Comparison of ENCODE assay signal across 15 cellular contexts in genomic region chr11:36389811-36390210, GRCh38.
DNase-seq lines count a peak whose midpoint lies in the region; ATAC-seq and TF ChIP-seq lines count a peak whose summit lies in the region.
"Had no signal": no experiment of that assay in that cellular context is flagged by ENCODE, and none has a peak within 500 bp of the region (broad histone marks: within the 10 kb centered on the region; RNA-seq: fewer than 3 reads in every experiment).

No MANE protein-coding gene starts in this region.

- H3K4me3 ChIP-seq in GM12865 (ENCODE audit: low read depth, low read length): no peak overlapping the region
- H3K4me3 ChIP-seq in Karpas-422 (ENCODE audit: low read length): no peak overlapping the region
- H3K4me3 ChIP-seq in smooth muscle cell: no peak overlapping the region
- H3K4me3 ChIP-seq: BLaER1 had no signal

- H3K9ac ChIP-seq in Karpas-422 (ENCODE audit: low read length) (no peak overlapping the region), smooth muscle cell (ENCODE audit: low read depth) (no peak overlapping the region)
- H3K9ac ChIP-seq: BLaER1 had no signal

- H2AFZ ChIP-seq in Karpas-422 (ENCODE audit: low read length) (no peak overlapping the region), smooth muscle cell (ENCODE audit: low read depth) (no peak overlapping the region)

- H3K36me3 ChIP-seq in Karpas-422 (ENCODE audit: insufficient read depth, low read length) (no peaks in the 10 kb centered on the region), smooth muscle cell (ENCODE audit: low read depth) (no peaks in the 10 kb centered on the region)

- H3K27me3 Mint-ChIP-seq in endothelial cell (ENCODE audit: unreplicated experiment): peaks cover 9% of the 10 kb centered on the region

- TF ChIP-seq CTCF in GM12865 (IDR thresholded peaks at IDR 0.05; ENCODE audit: insufficient read depth, low read depth, low read length, missing control alignments) (no peak), endothelial cell (IDR thresholded peaks at IDR 0.05; ENCODE audit: unreplicated experiment) (no peak), smooth muscle cell (IDR thresholded peaks at IDR 0.05; ENCODE audit: borderline replicate concordance, insufficient read depth, poor library complexity, severe bottlenecking) (no peak)

- peaks cover 46% of the 10 kb centered on the region for H3K4me1 Mint-ChIP-seq in endothelial cell (ENCODE audit: unreplicated experiment)

- peaks cover 10% of the 10 kb centered on the region for H3F3A ChIP-seq in smooth muscle cell (ENCODE audit: low read depth)

- H3K4me3 Mint-ChIP-seq in endothelial cell (ENCODE audit: unreplicated experiment): no peak overlapping the region

- 81% methylated on average over 4 of the region's 4 CpGs for WGBS in smooth muscle cell (ENCODE audit: low lambda C conversion rate)

- H3K4me1 ChIP-seq in Karpas-422 (ENCODE audit: low read length) (peaks cover 21% of the 10 kb centered on the region), smooth muscle cell (ENCODE audit: low read depth) (peaks cover 4% of the 10 kb centered on the region)

- DNase-seq in 8988T (peak; percentile 37), GM12865 (ENCODE audit: low read depth) (peak; percentile 40), endothelial cell (ENCODE audit: low spot score) (no peak), SIG-M5 (lab: John Stamatoyannopoulos, UW) (no peak), Karpas-422 (no peak), NCI-H2196 treated with DMSO at 0.1 percent for 48 hours (lab: John Stamatoyannopoulos, UW; ENCODE audit: unreplicated experiment) (no peak), smooth muscle cell (lab: John Stamatoyannopoulos, UW; ENCODE audit: unreplicated experiment) (no peak)
- DNase-seq: activated CD4-positive, CD25-positive, alpha-beta regulatory T cell treated with anti-CD3 and anti-CD28 coated beads, Interleukin-2, amount 50 U/mL, for 72 hours; activated effector memory CD4-positive, alpha-beta T cell treated with Interleukin-2 at 50 U/mL for 16 hours; central memory CD4-positive, alpha-beta T cell; MV-4-11; stimulated activated CD4-positive, alpha-beta T cell treated with anti-CD3 and anti-CD28 coated beads, Interleukin-12 subunit alpha, Interleukin-12 subunit beta, amount 100 ng/mL, for 4 hours; stimulated activated CD8-positive, alpha-beta memory T cell treated with anti-CD3 and anti-CD28 coated beads, Interleukin-4, amount 100 ng/mL, for 48 hours had no signal

- H3K4me2 ChIP-seq in Karpas-422 (ENCODE audit: low read depth, low read length, poor library complexity, severe bottlenecking): no peak overlapping the region
- H3K4me2 ChIP-seq in smooth muscle cell: no peak overlapping the region
- H3K4me2 ChIP-seq: BLaER1 had no signal

- H3K9me3 Mint-ChIP-seq in endothelial cell (ENCODE audit: unreplicated experiment): no peaks in the 10 kb centered on the region

- no peaks in the 10 kb centered on the region for H3K79me2 ChIP-seq in Karpas-422 (ENCODE audit: low read length)
- H3K79me2 ChIP-seq in smooth muscle cell (ENCODE audit: low read depth): peaks cover 42% of the 10 kb centered on the region

- H3K9me3 ChIP-seq in Karpas-422 (ENCODE audit: low read length) (no peaks in the 10 kb centered on the region), smooth muscle cell (replicated peaks; ENCODE audit: low read depth) (no peaks in the 10 kb centered on the region)
- H3K9me3 ChIP-seq: BLaER1 had no signal

- no peaks in the 10 kb centered on the region for H3K27me3 ChIP-seq in Karpas-422 (ENCODE audit: low read length)
- H3K27me3 ChIP-seq in smooth muscle cell (ENCODE audit: low read depth): no peaks in the 10 kb centered on the region
- H3K27me3 ChIP-seq: BLaER1 had no signal

- H3K9me2 ChIP-seq in Karpas-422 (replicated peaks; ENCODE audit: insufficient read depth, low read length): no peaks in the 10 kb centered on the region

- no peak overlapping the region for H3K27ac ChIP-seq in Karpas-422 (ENCODE audit: low read length)
- no peak overlapping the region for H3K27ac ChIP-seq in smooth muscle cell (ENCODE audit: low read depth)
- H3K27ac ChIP-seq: BLaER1 had no signal

- peak overlapping the region; percentile 84 for H3K27ac Mint-ChIP-seq in endothelial cell (ENCODE audit: unreplicated experiment)

- H3K36me3 Mint-ChIP-seq in endothelial cell (ENCODE audit: low read depth, unreplicated experiment): peaks cover 38% of the 10 kb centered on the region

- H4K20me1 ChIP-seq in Karpas-422 (ENCODE audit: insufficient read depth, low read depth, low read length) (no peaks in the 10 kb centered on the region), smooth muscle cell (ENCODE audit: low read depth) (peaks cover 8% of the 10 kb centered on the region)
- H4K20me1 ChIP-seq: BLaER1 had no signal

- ATAC-seq in HG03442 (IDR thresholded peaks at IDR 0.05; ENCODE audit: unreplicated experiment): peak; percentile 61

Comparison
In these comparisons a context has a peak if more than half of its experiments do, and no peak if none do; other contexts are left out.
1. DNase-seq: peak in 8988T (single experiment) and GM12865 (single experiment); none in endothelial cell (single experiment), SIG-M5 (single experiment), Karpas-422 (single experiment), NCI-H2196 treated with DMSO at 0.1 percent for 48 hours (single experiment) and smooth muscle cell (single experiment).